In genomic region chr7:98357751-98358161, GRCh38 we compare ENCODE assay signal across 12 cellular contexts. TPM values are rescaled to one million over a fixed set of nuclear protein-coding genes. Genes with fewer than 3 reads are reported as not detected.
A peak's percentile ranks its signal among the peaks of the same experiment; 100 is the strongest.
DNase-seq lines count a peak whose midpoint lies in the region; ATAC-seq and TF ChIP-seq lines count a peak whose summit lies in the region.
"Had no signal": no experiment of that assay in that cellular context is flagged by ENCODE, and none has a peak within 500 bp of the region (broad histone marks: within the 10 kb centered on the region; RNA-seq: fewer than 3 reads in every experiment).

No MANE protein-coding gene starts in this region.

- DNase-seq in left ventricle myocardium superior (no peak), right atrium auricular region (ENCODE audit: low spot score) (no peak), astrocyte of the spinal cord (ENCODE audit: low read depth, low spot score) (peak; percentile 62), left kidney (ENCODE audit: low read depth, low spot score) (peak; percentile 28), uterus (peak; percentile 22 to 30), NCI-H187 treated with DMSO at 0.1 percent for 48 hours (lab: John Stamatoyannopoulos, UW) (no peak), NCI-H128 (lab: John Stamatoyannopoulos, UW; ENCODE audit: unreplicated experiment) (no peak)
- DNase-seq: activated effector memory CD4-positive, alpha-beta T cell treated with anti-CD3 and anti-CD28 coated beads, Interleukin-2, amount 50 U/mL, for 16 hours; DMS79; KBM-7 had no signal

- intact Hi-C loops in left ventricle myocardium superior (cut with micrococcal nuclease) = no loop called here
- intact Hi-C loops in uterus (cut with DNase I; ENCODE audit: low total_unique reads) = no loop called here

- H3K4me3 ChIP-seq in right atrium auricular region (no peak overlapping the region), astrocyte of the spinal cord (ENCODE audit: low read depth, low read length) (no peak overlapping the region), uterus (no peak overlapping the region)
- H3K4me3 ChIP-seq: skin epidermis had no signal

- H3K36me3 ChIP-seq in right atrium auricular region = no peaks in the 10 kb centered on the region
- H3K36me3 ChIP-seq in uterus = no peaks in the 10 kb centered on the region

- H3K27ac ChIP-seq in right atrium auricular region (no peak overlapping the region), uterus (peak overlapping the region in 1 of 2 donors; percentile 19)
- H3K27ac ChIP-seq: skin epidermis had no signal

- TF ChIP-seq POLR2A in uterus (IDR thresholded peaks at IDR 0.05) = no peak

- ATAC-seq in left ventricle myocardium superior = peak; percentile 34
- no peak for ATAC-seq in GM21723 (IDR thresholded peaks at IDR 0.05; ENCODE audit: unreplicated experiment)

- TF ChIP-seq CTCF in right atrium auricular region (IDR thresholded peaks at IDR 0.05) = no peak
- TF ChIP-seq CTCF in astrocyte of the spinal cord (IDR thresholded peaks at IDR 0.05; ENCODE audit: low read depth, low read length) = no peak
- TF ChIP-seq CTCF in uterus (IDR thresholded peaks at IDR 0.05) = no peak

- in situ Hi-C loops in astrocyte of the spinal cord (cut with HindIII; ENCODE audit: low sequenced_read_pairs) = no loop called here

- H3K27me3 ChIP-seq in right atrium auricular region = no peaks in the 10 kb centered on the region
- H3K27me3 ChIP-seq in uterus = no peaks in the 10 kb centered on the region

- peaks cover 0 to 5% of the 10 kb centered on the region in 2 donors for H3K4me1 ChIP-seq in right atrium auricular region
- no peaks in the 10 kb centered on the region for H3K4me1 ChIP-seq in uterus

- H3K9me3 ChIP-seq in right atrium auricular region (no peaks in the 10 kb centered on the region), uterus (no peaks in the 10 kb centered on the region)

RNA-seq across cellular contexts. Expression of gene BAIAP2L1, which starts 43.1 kb away (rescaled TPM):
- total RNA-seq in left ventricle myocardium superior (2.0 TPM), right atrium auricular region (1 to 10 TPM; 1.1 to 1.7 TPM), uterus (1 to 10 TPM in 3 of 4 donors, not detected in 1; 1.0 to 4.3 (median 2.1) TPM)

Comparison
In these comparisons a context has a peak if more than half of its experiments do, and no peak if none do; other contexts are left out.
1. DNase-seq: peak in astrocyte of the spinal cord (single experiment), left kidney (single experiment) and uterus (2 of 2); none in left ventricle myocardium superior (single experiment), right atrium auricular region (single experiment), NCI-H187 treated with DMSO at 0.1 percent for 48 hours (single experiment) and NCI-H128 (single experiment).